2 cellular contexts compared by ENCODE assay signal in genomic region chr19:7731615-7732014, GRCh38.
A peak's percentile ranks its signal among the peaks of the same experiment; 100 is the strongest.
TF ChIP-seq lines count a peak whose summit lies in the region.

No MANE protein-coding gene starts in this region.

TF ChIP-seq in HEK293, 187 proteins besides CTCF, POLR2A, EP300 and RAD21:
- TF ChIP-seq ZNF768 (tag by site-specific recombination; IDR thresholded peaks at IDR 0.05) (peak; percentile 34; the same call in 1 of the 2 replicates), ZNF26 (tag by site-specific recombination; IDR thresholded peaks at IDR 0.05) (no peak), ZNF514 (tag by site-specific recombination; IDR thresholded peaks at IDR 0.05) (no peak)

TF ChIP-seq in HepG2, 621 proteins besides CTCF, POLR2A, EP300 and RAD21:
- TF ChIP-seq ZNF768 (CRISPR knock-in tag; IDR thresholded peaks at IDR 0.05) = peak; percentile 95
- no peak for TF ChIP-seq YEATS4 (CRISPR knock-in tag; IDR thresholded peaks at IDR 0.05; ENCODE audit: borderline replicate concordance)
- no peak for TF ChIP-seq ZNF761 (CRISPR knock-in tag; conservative IDR thresholded peaks at IDR 0.05)
- 0 out of 2 replicates have a peak, but pooled peaks have one; percentile 25 for TF ChIP-seq ZMYM3 (CRISPR knock-in tag; IDR thresholded peaks at IDR 0.05)
- no peak for TF ChIP-seq ZBTB38 (CRISPR knock-in tag; IDR thresholded peaks at IDR 0.05)
- TF ChIP-seq ERF (CRISPR knock-in tag; IDR thresholded peaks at IDR 0.05) = no peak
- TF ChIP-seq ZBTB40 (IDR thresholded peaks at IDR 0.05) = no peak
- no peak for TF ChIP-seq ZBTB40 (CRISPR knock-in tag; IDR thresholded peaks at IDR 0.05)
- TF ChIP-seq PLRG1 (conservative IDR thresholded peaks at IDR 0.05) = no peak
